22 cellular contexts compared by ENCODE assay signal in the genomic region with DNA sequence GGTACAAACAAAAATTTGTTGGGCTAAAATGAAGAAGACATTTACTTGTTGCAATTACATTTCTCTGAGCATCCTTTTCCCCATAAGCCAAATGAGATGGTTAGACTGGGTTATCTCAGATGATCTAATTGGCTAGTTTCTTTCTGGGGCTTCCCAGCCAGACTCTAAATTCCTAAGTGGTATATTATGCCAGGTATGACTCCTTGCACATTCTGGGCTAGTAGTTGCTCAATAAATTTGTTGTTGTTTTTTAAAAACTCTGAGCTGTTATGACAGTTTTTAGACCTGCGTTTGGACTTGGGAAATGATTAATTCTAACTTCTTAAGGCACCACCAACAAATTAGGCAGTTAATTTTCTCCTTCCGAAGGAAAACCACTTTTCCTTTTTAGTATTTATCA.
DNase-seq lines count a peak whose midpoint lies in the region; ATAC-seq, FAIRE-seq and TF ChIP-seq lines count a peak whose summit lies in the region.
"Had no signal": no experiment of that assay in that cellular context is flagged by ENCODE, and none has a peak within 500 bp of the region (broad histone marks: within the 10 kb centered on the region; RNA-seq: fewer than 3 reads in every experiment).

No MANE protein-coding gene starts in this region.

- FAIRE-seq in D721Med (lab: Jason Lieb, UNC) (peak; percentile 11), K562 (lab: Jason Lieb, UNC) (peak; percentile 46)
- FAIRE-seq: G401.6, GM12892, GM18507, HTR-8/SVneo had no signal

- POLR2A ChIA-PET in IMR-90 (lab: Charles Lee; ENCODE audit: unreplicated experiment): no interaction called here
- POLR2A ChIA-PET in K562 (lab: Yijun Ruan, JAX): interaction anchor here (1.0 to 1.9 kb wide), 4 partner anchors 10 to 20 kb away, joined by 3 to 7 read pairs (median 5); no protein-coding TSS in a partner anchor

- peaks cover 62 to 88% of the 10 kb centered on the region in 2 experiments for H3K79me1 ChIP-seq in IMR-90 (ENCODE audit: low read depth in 1 of 2, low read length in 2 of 2)
- peaks cover 49% of the 10 kb centered on the region for H3K79me1 ChIP-seq in trophoblast cell (ENCODE audit: low read length)

- no CpG with 5 or more reads among the region's 2 CpGs for WGBS in IMR-90 (ENCODE audit: extremely low coverage in 2 of 2, insufficient read length in 1 of 2), 2 experiments
- 91% methylated on average over 2 of the region's 2 CpGs for WGBS in K562 (ENCODE audit: insufficient coverage, low coverage, missing lambda C conversion rate)
- WGBS in trophoblast cell (ENCODE audit: extremely low coverage, insufficient coverage, insufficient read length): no CpG with 5 or more reads among the region's 2 CpGs

- peaks cover 46% of the 10 kb centered on the region for H3K4me1 ChIP-seq in IMR-90 (ENCODE audit: control insufficient read depth, insufficient read depth, low read length)
- H3K4me1 ChIP-seq in K562 (replicated peaks in 1 of 2; ENCODE audit: control insufficient read depth in 2 of 2, insufficient read depth in 2 of 2, low read length in 2 of 2): no peaks in the 10 kb centered on the region; a peak in 1 of 5 replicates
- H3K4me1 ChIP-seq in trophoblast cell (ENCODE audit: control insufficient read depth in 1 of 2, insufficient read depth in 2 of 2, low read length in 2 of 2): peaks cover 55 to 64% of the 10 kb centered on the region in 2 experiments

- H3K9ac ChIP-seq in IMR-90 (ENCODE audit: low read depth, low read length): no peak overlapping the region
- no peak overlapping the region for H3K9ac ChIP-seq in K562 (ENCODE audit: insufficient read depth in 1 of 2, low read depth in 2 of 2, low read length in 2 of 2)
- H3K9ac ChIP-seq in trophoblast cell (ENCODE audit: low read length): no peak overlapping the region
- H3K9ac ChIP-seq: BLaER1 treated with 17β-estradiol and CSF1 and Interleukin-3, amounts not matched to agents 10 nM and 100 nM had no signal

- peaks cover 53% of the 10 kb centered on the region for H3K9me1 ChIP-seq in IMR-90 (ENCODE audit: insufficient read depth, low read length)
- peaks cover 3% of the 10 kb centered on the region for H3K9me1 ChIP-seq in K562 (ENCODE audit: control insufficient read depth, insufficient read depth, low read length)

- TF ChIP-seq EP300 in K562 (IDR thresholded peaks at IDR 0.05; ENCODE audit: low read length): no peak

- TF ChIP-seq RAD21 in IMR-90 (IDR thresholded peaks at IDR 0.05; ENCODE audit: low read length) (no peak), K562 (CRISPR knock-in tag; conservative IDR thresholded peaks at IDR 0.05 in 1 of 2, IDR thresholded peaks at IDR 0.05 in 1 of 2) (no peak)

- no peak overlapping the region for H4K12ac ChIP-seq in trophoblast cell (ENCODE audit: low read depth, low read length)

- H4K8ac ChIP-seq in IMR-90 (ENCODE audit: low read depth in 2 of 2, low read length in 2 of 2) (no peak overlapping the region), trophoblast cell (ENCODE audit: low read depth, low read length) (no peak overlapping the region)

- no peak overlapping the region for H2BK20ac ChIP-seq in IMR-90 (ENCODE audit: low read depth, low read length)

- H2AFZ ChIP-seq in IMR-90 (replicated peaks; ENCODE audit: low read length, poor library complexity): no peak overlapping the region
- H2AFZ ChIP-seq in K562 (ENCODE audit: low read depth, low read length): no peak overlapping the region
- no peak overlapping the region for H2AFZ ChIP-seq in trophoblast cell (ENCODE audit: insufficient read depth, low read length, poor library complexity)

- intact Hi-C loops in IMR-90 (cut with micrococcal nuclease) (no loop called here), K562 (cut with micrococcal nuclease) (no loop called here)

- H2BK12ac ChIP-seq in trophoblast cell (ENCODE audit: low read length): no peak overlapping the region

- H2BK5ac ChIP-seq in IMR-90 (ENCODE audit: low read depth, low read length, poor library complexity, severe bottlenecking): no peak overlapping the region
- H2BK5ac ChIP-seq in trophoblast cell (ENCODE audit: low read depth, low read length, poor library complexity): no peak overlapping the region

- dilution Hi-C loops in IMR-90 (cut with HindIII; ENCODE audit: low sequenced_read_pairs, unreplicated experiment): no loop called here

- DNase-seq in D721Med (ENCODE audit: insufficient read length, low spot score) (no peak), IMR-90 (no peak), K562 (ENCODE audit: extremely low read depth in 1 of 4, low spot score in 3 of 4) (no peak), trophoblast cell (peak; percentile 40 to 83), NCI-H2196 (lab: John Stamatoyannopoulos, UW; ENCODE audit: unreplicated experiment) (no peak), NCI-H2029 (lab: John Stamatoyannopoulos, UW) (no peak), UCSD-AML1 (lab: John Stamatoyannopoulos, UW; ENCODE audit: unreplicated experiment) (no peak)
- DNase-seq: 8988T; Calu3; CD8-positive, alpha-beta T cell; DMS 273 treated with DMSO at 0.1 percent for 48 hours; DMS53; DND-41; EL; GOT3; H7 had no signal

- H3K4me3 ChIP-seq in IMR-90 (ENCODE audit: insufficient read depth, low read depth, low read length): no peak overlapping the region
- no peak overlapping the region for H3K4me3 ChIP-seq in K562
- no peak overlapping the region for H3K4me3 ChIP-seq in trophoblast cell (ENCODE audit: low read depth, low read length)
- H3K4me3 ChIP-seq: BLaER1 treated with 17β-estradiol and CSF1 and Interleukin-3, amounts not matched to agents 10 nM and 100 nM had no signal

- H3K14ac ChIP-seq in IMR-90 (replicated peaks; ENCODE audit: low read depth, low read length) (no peak overlapping the region), trophoblast cell (ENCODE audit: low read length) (no peak overlapping the region)

- H3K27me3 ChIP-seq in IMR-90 (ENCODE audit: control insufficient read depth, insufficient read depth, low read length): no peaks in the 10 kb centered on the region
- H3K27me3 ChIP-seq in K562 (ENCODE audit: control insufficient read depth in 2 of 2, insufficient read depth in 2 of 2, low read length in 2 of 2): no peaks in the 10 kb centered on the region
- H3K27me3 ChIP-seq in trophoblast cell (ENCODE audit: insufficient read depth, low read length): no peaks in the 10 kb centered on the region
- H3K27me3 ChIP-seq: BLaER1 treated with 17β-estradiol and CSF1 and Interleukin-3, amounts not matched to agents 10 nM and 100 nM had no signal

- peaks cover 6% of the 10 kb centered on the region; the same call in 1 of the 2 replicates for H4K20me1 ChIP-seq in IMR-90 (ENCODE audit: insufficient read depth, low read length)
- H4K20me1 ChIP-seq in K562 (replicated peaks; ENCODE audit: control insufficient read depth, insufficient read depth, low read length): peaks cover 11% of the 10 kb centered on the region; the same call in 1 of the 2 replicates

- H3K36me3 ChIP-seq in IMR-90 (ENCODE audit: control insufficient read depth, insufficient read depth, low read length): peaks cover 17% of the 10 kb centered on the region
- H3K36me3 ChIP-seq in K562 (ENCODE audit: control insufficient read depth, insufficient read depth, low read length): peaks cover 88% of the 10 kb centered on the region
- H3K36me3 ChIP-seq in trophoblast cell (ENCODE audit: control insufficient read depth in 1 of 2, insufficient read depth in 2 of 2, low read length in 2 of 2): peaks cover 4 to 6% of the 10 kb centered on the region in 2 experiments

- H2AK9ac ChIP-seq in IMR-90 (replicated peaks; ENCODE audit: low read depth, low read length, poor library complexity): no peak overlapping the region

- ATAC-seq in IMR-90 (ENCODE audit: low read depth) (no peak), K562 (no peak)
- ATAC-seq: CD8-positive, alpha-beta T cell; HCT116 had no signal

- H2BK120ac ChIP-seq in IMR-90 (ENCODE audit: low read depth, low read length) (no peak overlapping the region), trophoblast cell (ENCODE audit: insufficient read depth, low read length, poor library complexity) (no peak overlapping the region)

- H4K91ac ChIP-seq in IMR-90 (ENCODE audit: insufficient read depth, low read depth, low read length) (no peak overlapping the region), trophoblast cell (ENCODE audit: low read depth, low read length) (no peak overlapping the region)

- H3K4ac ChIP-seq in IMR-90 (ENCODE audit: low read depth, low read length): no peak overlapping the region
- no peak overlapping the region for H3K4ac ChIP-seq in trophoblast cell (ENCODE audit: low read depth, low read length)

- H3K4me2 ChIP-seq in IMR-90 (ENCODE audit: low read depth, low read length): no peak overlapping the region
- H3K4me2 ChIP-seq in K562 (ENCODE audit: insufficient read depth, low read length): no peak overlapping the region
- no peak overlapping the region for H3K4me2 ChIP-seq in trophoblast cell (ENCODE audit: low read length)
- H3K4me2 ChIP-seq: BLaER1 treated with 17β-estradiol and CSF1 and Interleukin-3, amounts not matched to agents 10 nM and 100 nM had no signal

- in situ Hi-C loops in IMR-90 (cut with MboI; ENCODE audit: low sequenced_read_pairs): no loop called here
- in situ Hi-C loops in K562 (cut with MboI): no loop called here

- H4K5ac ChIP-seq in IMR-90 (ENCODE audit: low read depth, low read length): no peak overlapping the region

- H2AK5ac ChIP-seq in IMR-90 (ENCODE audit: low read depth, low read length) (no peak overlapping the region), trophoblast cell (ENCODE audit: low read length) (no peak overlapping the region)

- TF ChIP-seq POLR2A in IMR-90 (IDR thresholded peaks at IDR 0.05; ENCODE audit: low read depth, low read length) (no peak), K562 (conservative IDR thresholded peaks at IDR 0.05) (no peak)

- no peak overlapping the region for H3K23ac ChIP-seq in IMR-90 (ENCODE audit: low read depth, low read length)
- H3K23ac ChIP-seq in trophoblast cell (ENCODE audit: low read length): no peak overlapping the region

- no peak overlapping the region for H3K56ac ChIP-seq in IMR-90 (ENCODE audit: extremely low read depth, insufficient read depth, low read length)

- no TSS peak for BruUV-seq in IMR-90 (replicated peaks; lab: Mats Ljungman, UMichigan)
- BruUV-seq in K562 (replicated peaks; lab: Mats Ljungman, UMichigan): no TSS peak

- H3K79me2 ChIP-seq in K562 (ENCODE audit: control insufficient read depth, insufficient read depth, low read length) (peaks cover 20% of the 10 kb centered on the region), trophoblast cell (ENCODE audit: control insufficient read depth, insufficient read depth, low read length, poor library complexity) (peaks cover 16% of the 10 kb centered on the region)

- H3K18ac ChIP-seq in IMR-90 (ENCODE audit: low read depth, low read length) (no peak overlapping the region), trophoblast cell (ENCODE audit: low read length) (no peak overlapping the region)

- CTCF ChIA-PET in IMR-90 (lab: Yijun Ruan, JAX) (no interaction called here), K562 (lab: Yijun Ruan, JAX; ENCODE audit: low intra/inter-chr PET ratio) (interaction anchor here (0.6 kb wide), 1 partner anchor 122 kb away, joined by 3 read pairs; no protein-coding TSS in a partner anchor)

- no peak overlapping the region for H2BK15ac ChIP-seq in IMR-90 (ENCODE audit: low read depth, low read length)

- H3K27ac ChIP-seq in IMR-90 (ENCODE audit: insufficient read depth, low read length) (no peak overlapping the region), K562 (ENCODE audit: extremely low read depth, low read depth, low read length) (no peak overlapping the region), trophoblast cell (ENCODE audit: low read depth, low read length) (no peak overlapping the region)
- H3K27ac ChIP-seq: BLaER1 treated with 17β-estradiol and CSF1 and Interleukin-3, amounts not matched to agents 10 nM and 100 nM had no signal

- H3K9me3 ChIP-seq in IMR-90 (ENCODE audit: control insufficient read depth, insufficient read depth, low read length) (no peaks in the 10 kb centered on the region), K562 (replicated peaks; ENCODE audit: control insufficient read depth, insufficient read depth, low read depth, low read length) (no peaks in the 10 kb centered on the region), trophoblast cell (ENCODE audit: insufficient read depth, low read depth, low read length) (no peaks in the 10 kb centered on the region)
- H3K9me3 ChIP-seq: BLaER1 treated with 17β-estradiol and CSF1 and Interleukin-3, amounts not matched to agents 10 nM and 100 nM had no signal

- TF ChIP-seq CTCF in D721Med (IDR thresholded peaks at IDR 0.05; ENCODE audit: insufficient read depth, missing control alignments) (no peak), IMR-90 (conservative IDR thresholded peaks at IDR 0.05; ENCODE audit: low read depth, low read length) (no peak), K562 (IDR thresholded peaks at IDR 0.05 in 2 of 3, conservative IDR thresholded peaks at IDR 0.05 in 1 of 3; ENCODE audit: insufficient read depth in 2 of 3, low read depth in 1 of 3, low read length in 3 of 3) (no peak)

Comparison
In these comparisons a context has a peak if more than half of its experiments do, and no peak if none do; other contexts are left out.
1. DNase-seq: peak in trophoblast cell (2 of 2); none in D721Med (single experiment), IMR-90 (single experiment), K562 (0 of 4), NCI-H2196 (single experiment), NCI-H2029 (single experiment) and UCSD-AML1 (single experiment).